9 cellular contexts compared by ENCODE assay signal in genomic region chr1:113813218-113813617, GRCh38. TPM values are rescaled to one million over a fixed set of nuclear protein-coding genes. Genes with fewer than 3 reads are reported as not detected.
DNase-seq lines count a peak whose midpoint lies in the region; ATAC-seq and TF ChIP-seq lines count a peak whose summit lies in the region.
"Had no signal": no experiment of that assay in that cellular context is flagged by ENCODE, and none has a peak within 500 bp of the region (broad histone marks: within the 10 kb centered on the region; RNA-seq: fewer than 3 reads in every experiment).

No MANE protein-coding gene starts in this region.

- H3K9me3 ChIP-seq in Panc1 (ENCODE audit: control insufficient read depth, insufficient read depth, low read depth, low read length) (no peaks in the 10 kb centered on the region), smooth muscle cell (replicated peaks; ENCODE audit: low read depth) (no peaks in the 10 kb centered on the region), heart right ventricle (no peaks in the 10 kb centered on the region)

- peaks cover 20% of the 10 kb centered on the region for H3K36me3 Mint-ChIP-seq in T-helper 1 cell treated with Interleukin-12 subunit alpha and Interleukin-12 subunit beta and Interleukin-4 antibody, amounts not matched to agents 30 μg/mL and 1 μg/mL, for 36 hours (ENCODE audit: low read depth)

- H3K79me2 ChIP-seq in smooth muscle cell (ENCODE audit: low read depth) = peaks cover 38% of the 10 kb centered on the region

- H3K27ac ChIP-seq in Panc1 (ENCODE audit: low read length) (peak overlapping the region; percentile 98), smooth muscle cell (ENCODE audit: low read depth) (no peak overlapping the region), heart right ventricle (peak overlapping the region in 1 of 10 donors; percentile 93)

- peak overlapping the region; percentile 73 for H3K27ac Mint-ChIP-seq in T-helper 1 cell treated with Interleukin-12 subunit alpha and Interleukin-12 subunit beta and Interleukin-4 antibody, amounts not matched to agents 30 μg/mL and 1 μg/mL, for 36 hours

- CTCF ChIA-PET in Panc1 (lab: Charles Lee) = no interaction called here

- peak overlapping the region; percentile 89 for H3K4me2 ChIP-seq in smooth muscle cell

- H2AFZ ChIP-seq in smooth muscle cell (ENCODE audit: low read depth) = peak overlapping the region; percentile 95

- intact Hi-C loops in Panc1 (cut with micrococcal nuclease; ENCODE audit: unreplicated experiment) (no loop called here), heart right ventricle (cut with DNase I) (loop anchor here in 8 of 10 donors (2.0 to 10.0 kb wide), 4 partner anchors 54 to 92 kb away; partner anchors contain the start of genes PHTF1 (in 7 of the 8), AP4B1 (in 2 of the 8) and DCLRE1B (in 2 of the 8))

- DNase-seq in T-helper 1 cell (no peak), Panc1 (ENCODE audit: low read depth, low spot score) (no peak), globus pallidus (ENCODE audit: low spot score) (peak; percentile 3), smooth muscle cell (lab: John Stamatoyannopoulos, UW; ENCODE audit: unreplicated experiment) (no peak), KBM-7 (no peak), heart right ventricle (no peak)
- DNase-seq in stimulated activated naive CD4-positive, alpha-beta T cell (lab: John Stamatoyannopoulos, UW) = no peak
- DNase-seq: activated gamma-delta T cell treated with Interleukin-2 at 50 U/mL for 16 hours had no signal

- H3K9ac ChIP-seq in smooth muscle cell (ENCODE audit: low read depth) = no peak overlapping the region

- H4K20me1 ChIP-seq in smooth muscle cell (ENCODE audit: low read depth) = peaks cover 32% of the 10 kb centered on the region

- POLR2A ChIA-PET in Panc1 (lab: Charles Lee) = no interaction called here

- TF ChIP-seq CTCF in Panc1 (IDR thresholded peaks at IDR 0.05) (no peak), smooth muscle cell (IDR thresholded peaks at IDR 0.05; ENCODE audit: borderline replicate concordance, insufficient read depth, poor library complexity, severe bottlenecking) (no peak), heart right ventricle (IDR thresholded peaks at IDR 0.05) (no peak)

- 96% methylated on average over 15 of the region's 15 CpGs for WGBS in smooth muscle cell (ENCODE audit: low lambda C conversion rate)
- 97 to 98% methylated on average over 15 of the region's 15 CpGs for WGBS in heart right ventricle, 2 donors

- H3K27me3 ChIP-seq in Panc1 (ENCODE audit: control insufficient read depth, insufficient read depth, low read length) = no peaks in the 10 kb centered on the region
- no peaks in the 10 kb centered on the region for H3K27me3 ChIP-seq in smooth muscle cell (ENCODE audit: low read depth)
- no peaks in the 10 kb centered on the region for H3K27me3 ChIP-seq in heart right ventricle

- no peak overlapping the region for H3K4me3 ChIP-seq in Panc1 (ENCODE audit: low read depth in 2 of 2, low read length in 2 of 2)
- H3K4me3 ChIP-seq in smooth muscle cell = no peak overlapping the region
- H3K4me3 ChIP-seq in heart right ventricle = peak overlapping the region in 4 of 10 donors; percentile 76 to 97 (median 91)

- no peaks in the 10 kb centered on the region for H3F3A ChIP-seq in smooth muscle cell (ENCODE audit: low read depth)

- H3K4me3 Mint-ChIP-seq in T-helper 1 cell treated with Interleukin-12 subunit alpha and Interleukin-12 subunit beta and Interleukin-4 antibody, amounts not matched to agents 30 μg/mL and 1 μg/mL, for 36 hours = peak overlapping the region; percentile 21

- in situ Hi-C loops in Panc1 (cut with HindIII; ENCODE audit: low pct_unique_long_range_greater_than_20kb, low sequenced_read_pairs) (no loop called here), KBM-7 (cut with MboI; ENCODE audit: low pct_unique_long_range_greater_than_20kb, low sequenced_read_pairs) (no loop called here)

- BruUV-seq in Panc1 (replicated peaks; lab: Mats Ljungman, UMichigan) = no TSS peak

- no peaks in the 10 kb centered on the region for H3K27me3 Mint-ChIP-seq in T-helper 1 cell treated with Interleukin-12 subunit alpha and Interleukin-12 subunit beta and Interleukin-4 antibody, amounts not matched to agents 30 μg/mL and 1 μg/mL, for 36 hours (ENCODE audit: low read depth)

- peaks cover 23% of the 10 kb centered on the region for H3K4me1 Mint-ChIP-seq in T-helper 1 cell treated with Interleukin-12 subunit alpha and Interleukin-12 subunit beta and Interleukin-4 antibody, amounts not matched to agents 30 μg/mL and 1 μg/mL, for 36 hours (ENCODE audit: low read depth)

- H3K4me1 ChIP-seq in Panc1 (ENCODE audit: control insufficient read depth, insufficient read depth, low read length) = peaks cover 13% of the 10 kb centered on the region
- H3K4me1 ChIP-seq in smooth muscle cell (ENCODE audit: low read depth) = peaks cover 28% of the 10 kb centered on the region
- H3K4me1 ChIP-seq in heart right ventricle = peaks cover 0 to 31% (median 25%) of the 10 kb centered on the region in 9 donors

- peaks cover 3% of the 10 kb centered on the region; the same call in 1 of the 2 replicates for H3K36me3 ChIP-seq in Panc1 (ENCODE audit: control insufficient read depth, insufficient read depth, low read length)
- H3K36me3 ChIP-seq in smooth muscle cell (ENCODE audit: low read depth) = no peaks in the 10 kb centered on the region
- H3K36me3 ChIP-seq in heart right ventricle = peaks cover 0 to 12% (median 0%) of the 10 kb centered on the region in 9 donors

- H3K9me3 Mint-ChIP-seq in T-helper 1 cell treated with Interleukin-12 subunit alpha and Interleukin-12 subunit beta and Interleukin-4 antibody, amounts not matched to agents 30 μg/mL and 1 μg/mL, for 36 hours = no peaks in the 10 kb centered on the region

- ATAC-seq in Panc1 = no peak
- ATAC-seq in heart right ventricle = no peak

RNA-seq across cellular contexts. Expression of gene RSBN1, which starts 0.9 kb away (rescaled TPM):
- 10.7 TPM for total RNA-seq in Panc1 (2021; ENCODE audit: unreplicated experiment)
- 4.4 TPM for polyA plus RNA-seq in Panc1 (2012; ENCODE audit: insufficient read length)
- total RNA-seq in smooth muscle cell = 18.3 and 22.5 TPM in 2 replicates
- 9.0 and 12.3 TPM in 2 replicates for polyA plus RNA-seq in smooth muscle cell
- total RNA-seq in heart right ventricle = 10 to 100 TPM in 8 of 10 donors, 1 to 10 TPM in 2; 7.5 to 13.9 (median 11.8) TPM
- polyA plus RNA-seq in heart right ventricle = 1 to 10 TPM; 2.1 to 5.0 TPM

RNA-seq across cellular contexts. Expression of gene PHTF1, which starts 53.9 kb away (rescaled TPM):
- total RNA-seq in Panc1 (2021; ENCODE audit: unreplicated experiment) (32.0 TPM), smooth muscle cell (25.4 and 34.8 TPM in 2 replicates), heart right ventricle (10 to 100 TPM in 5 of 10 donors, 1 to 10 TPM in 5; 7.7 to 14.8 (median 10.0) TPM)
- 13.9 TPM for polyA plus RNA-seq in Panc1 (2012; ENCODE audit: insufficient read length)
- polyA plus RNA-seq in smooth muscle cell (19.7 and 23.9 TPM in 2 replicates), heart right ventricle (1 to 10 TPM; 4.9 to 8.3 TPM)

RNA-seq across cellular contexts. Expression of gene PTPN22, which starts 58.3 kb away (rescaled TPM):
- total RNA-seq in Panc1 (2021; ENCODE audit: unreplicated experiment) (not detected), smooth muscle cell (not detected in 2 replicates), heart right ventricle (1 to 10 TPM in 1 of 10 donors, under 1 TPM in 9; 0.13 to 3.3 (median 0.56) TPM)
- not detected for polyA plus RNA-seq in Panc1 (2012; ENCODE audit: insufficient read length)
- polyA plus RNA-seq in smooth muscle cell (not detected in 2 replicates), heart right ventricle (under 1 TPM; 0.20 to 0.44 TPM)
